8 cellular contexts compared by ENCODE assay signal in genomic region chr21:36964832-36965719, GRCh38. TPM values are rescaled to one million over a fixed set of nuclear protein-coding genes. Genes with fewer than 3 reads are reported as not detected.
DNase-seq lines count a peak whose midpoint lies in the region; ATAC-seq, FAIRE-seq and TF ChIP-seq lines count a peak whose summit lies in the region.

No MANE protein-coding gene starts in this region.

- FAIRE-seq in GM12892 (lab: Jason Lieb, UNC), result no peak

- H3K4me3 Mint-ChIP-seq in activated T-cell treated with anti-CD3 and anti-CD28 coated beads, Interleukin-2, amount 50 U/mL, for 72 hours, result peak overlapping the region; percentile 88 to 92
- peak overlapping the region; percentile 88 for H3K4me3 Mint-ChIP-seq in T-helper 17 cell

- no peaks in the 10 kb centered on the region for H3K27me3 ChIP-seq in thoracic aorta (replicated peaks; ENCODE audit: insufficient read depth)

- H3K27ac ChIP-seq in thoracic aorta, result no peak overlapping the region

- peaks cover 6% of the 10 kb centered on the region for H3K36me3 ChIP-seq in thoracic aorta

- TF ChIP-seq POLR2A in GM12892 (IDR thresholded peaks at IDR 0.05; ENCODE audit: low read depth, low read length), result no peak

- TF ChIP-seq CTCF in fibroblast of the aortic adventitia (IDR thresholded peaks at IDR 0.05; ENCODE audit: insufficient read depth, low read length) (no peak), thoracic aorta (IDR thresholded peaks at IDR 0.05) (no peak)

- H3K27me3 Mint-ChIP-seq in activated T-cell treated with anti-CD3 and anti-CD28 coated beads, Interleukin-2, amount 50 U/mL, for 72 hours (ENCODE audit: low read depth), result no peaks in the 10 kb centered on the region
- H3K27me3 Mint-ChIP-seq in T-helper 17 cell, result no peaks in the 10 kb centered on the region

- H3K4me1 Mint-ChIP-seq in activated T-cell treated with anti-CD3 and anti-CD28 coated beads, Interleukin-2, amount 50 U/mL, for 72 hours (ENCODE audit: low read depth), result peaks cover 22% of the 10 kb centered on the region
- peaks cover 15% of the 10 kb centered on the region for H3K4me1 Mint-ChIP-seq in T-helper 17 cell

- peaks cover 5 to 17% of the 10 kb centered on the region in 2 donors for H3K4me1 ChIP-seq in thoracic aorta (ENCODE audit: control insufficient read depth in 1 of 2, low read depth in 2 of 2)

- ATAC-seq in activated T-cell treated with anti-CD3 and anti-CD28 coated beads, Interleukin-2, amount 50 U/mL, for 72 hours (replicated peaks in 1 of 2), result no peak
- no peak for ATAC-seq in T-helper 17 cell
- no peak for ATAC-seq in thoracic aorta (ENCODE audit: insufficient number of reproducible peaks, low FRiP score, low read depth)
- ATAC-seq in HG03432 (IDR thresholded peaks at IDR 0.05; ENCODE audit: unreplicated experiment), result no peak

- DNase-seq in activated T-cell treated with anti-CD3 and anti-CD28 coated beads, Interleukin-2, amount 50 U/mL, for 72 hours, result no peak
- DNase-seq in activated T-cell treated with anti-CD3 and anti-CD28 coated beads for 4 hours, result no peak
- no peak for DNase-seq in T-helper 17 cell
- DNase-seq in fibroblast of the aortic adventitia (ENCODE audit: low read depth), result peak; percentile 29
- DNase-seq in thoracic aorta (ENCODE audit: low spot score), result no peak
- DNase-seq in GM12892 (ENCODE audit: insufficient read length), result no peak
- DNase-seq in iPS-NIHi11 (ENCODE audit: low spot score), result no peak

- peak overlapping the region; percentile 92 for H3K27ac Mint-ChIP-seq in activated T-cell treated with anti-CD3 and anti-CD28 coated beads, Interleukin-2, amount 50 U/mL, for 72 hours
- peak overlapping the region; percentile 16 for H3K27ac Mint-ChIP-seq in T-helper 17 cell

- H3K9me3 ChIP-seq in T-helper 17 cell (ENCODE audit: control insufficient read depth, low read length, poor library complexity, severe bottlenecking), result no peaks in the 10 kb centered on the region
- H3K9me3 ChIP-seq in thoracic aorta, result no peaks in the 10 kb centered on the region

- no peaks in the 10 kb centered on the region for H3K9me3 Mint-ChIP-seq in activated T-cell treated with anti-CD3 and anti-CD28 coated beads, Interleukin-2, amount 50 U/mL, for 72 hours

- H3K36me3 Mint-ChIP-seq in activated T-cell treated with anti-CD3 and anti-CD28 coated beads, Interleukin-2, amount 50 U/mL, for 72 hours (ENCODE audit: insufficient read depth in 2 of 2), result peaks cover 6 to 8% of the 10 kb centered on the region in 2 donors
- H3K36me3 Mint-ChIP-seq in T-helper 17 cell (ENCODE audit: low read depth), result peaks cover 3% of the 10 kb centered on the region

- peak overlapping the region; percentile 84 for H3K4me3 ChIP-seq in fibroblast of the aortic adventitia (ENCODE audit: low read depth, low read length)
- peak overlapping the region; percentile 87 for H3K4me3 ChIP-seq in thoracic aorta

RNA-seq across cellular contexts. Expression of gene HLCS, which starts 1.4 kb away (rescaled TPM):
- 10 to 100 TPM; 30.6 to 33.7 TPM for total RNA-seq in activated T-cell treated with anti-CD3 and anti-CD28 coated beads, Interleukin-2, amount 50 U/mL, for 72 hours
- total RNA-seq in T-helper 17 cell (10 to 100 TPM; 14.4 to 16.3 TPM), fibroblast of the aortic adventitia (ENCODE audit: low replicate concordance) (27.6 and 44.3 TPM in 2 replicates), thoracic aorta (10 to 100 TPM; 17.5 to 29.3 TPM)
- 7.0 TPM for polyA plus RNA-seq in GM12892 (2012; ENCODE audit: missing spikeins)

RNA-seq across cellular contexts. Expression of gene RIPPLY3, which starts 41.4 kb away (rescaled TPM):
- under 1 TPM; 0.26 to 0.42 TPM for total RNA-seq in activated T-cell treated with anti-CD3 and anti-CD28 coated beads, Interleukin-2, amount 50 U/mL, for 72 hours
- total RNA-seq in T-helper 17 cell (not detected), fibroblast of the aortic adventitia (ENCODE audit: low replicate concordance) (not detected in 2 replicates), thoracic aorta (not detected)
- not detected for polyA plus RNA-seq in GM12892 (2012; ENCODE audit: missing spikeins)
